1 cellular context compared by ENCODE assay signal in the genomic region with DNA sequence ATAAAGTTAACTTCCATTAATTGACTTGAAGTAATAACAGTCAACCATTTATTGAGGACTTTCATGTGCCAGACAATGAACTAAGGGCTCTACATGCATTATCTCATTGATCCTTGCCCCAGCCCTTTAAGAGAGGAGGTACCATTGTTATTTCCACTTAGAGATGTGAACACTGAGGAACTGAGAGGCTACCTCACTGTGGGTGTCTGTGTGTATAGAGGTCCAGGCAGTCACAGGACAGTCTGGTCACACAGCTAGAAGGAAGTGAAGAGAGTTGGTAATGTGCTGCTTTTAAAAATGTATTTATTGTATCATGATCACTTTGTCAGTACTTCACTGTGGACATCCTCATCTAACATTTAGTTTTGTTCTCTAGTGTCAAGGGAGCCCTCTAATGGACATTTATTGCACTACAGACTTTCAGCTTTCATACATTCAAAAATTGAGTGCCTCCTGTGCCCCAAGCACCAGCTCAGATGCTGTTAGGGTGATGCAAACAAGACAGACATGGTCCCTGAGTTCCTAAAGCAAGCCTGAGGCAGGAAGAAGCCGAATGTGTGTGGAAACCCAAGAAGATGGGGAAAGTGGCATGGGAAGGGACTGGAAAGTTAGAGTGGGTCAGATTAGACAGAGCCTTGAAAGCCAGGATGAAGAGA.
TF ChIP-seq lines count a peak whose summit lies in the region.

No MANE protein-coding gene starts in this region.

TF ChIP-seq in H1, 55 proteins besides CTCF, POLR2A, EP300 and RAD21 (continued from another document):
- no peak for TF ChIP-seq MAFK (IDR thresholded peaks at IDR 0.05; ENCODE audit: low read depth, low read length)
